ENCODE assay signal across 1 cellular context in the genomic region with DNA sequence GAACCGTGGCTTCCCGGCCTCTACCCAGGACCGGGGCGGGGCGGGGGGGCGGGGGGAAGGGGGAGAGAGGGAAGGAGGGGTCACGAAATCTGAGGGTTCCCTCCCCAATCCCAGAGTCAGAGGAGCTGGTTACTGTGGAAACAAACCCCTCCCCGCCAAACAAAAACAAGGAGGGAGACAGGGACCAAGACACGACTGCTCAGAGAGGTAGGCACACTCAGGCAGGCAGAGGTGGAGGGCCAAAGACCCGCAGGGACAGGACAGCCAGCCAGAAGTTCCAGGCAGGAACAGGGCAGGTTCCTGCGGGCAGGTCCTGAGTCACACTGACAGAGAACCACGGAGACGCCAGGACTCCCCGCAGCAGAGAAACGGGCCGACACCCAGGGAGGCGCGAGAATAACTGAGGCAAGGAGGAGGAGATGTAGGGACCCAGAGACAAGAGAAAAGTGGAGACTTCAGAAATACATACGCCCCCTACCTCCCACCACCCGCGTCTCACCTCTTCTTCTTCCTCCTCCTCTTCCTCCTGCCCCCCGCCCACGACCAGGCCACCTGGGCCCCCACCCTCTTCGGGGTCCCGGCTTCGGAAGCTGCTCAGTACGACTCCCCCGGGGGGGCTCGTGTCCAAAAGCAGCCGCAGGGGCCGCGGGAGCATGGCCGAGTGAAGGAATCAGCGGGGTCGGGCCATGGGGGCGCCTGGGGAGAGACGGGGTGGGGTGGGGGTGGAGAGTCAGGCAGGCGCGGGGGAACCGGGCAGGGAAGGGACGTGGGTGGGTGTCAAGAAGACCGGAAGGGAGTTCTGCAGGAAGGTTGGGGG.
TF ChIP-seq lines count a peak whose summit lies in the region.

No MANE protein-coding gene starts in this region.

TF ChIP-seq in HepG2, 621 proteins besides CTCF, POLR2A, EP300 and RAD21 (continued from another document and continues in another):
- TF ChIP-seq ZNF609 (CRISPR knock-in tag; IDR thresholded peaks at IDR 0.05; ENCODE audit: borderline replicate concordance), result no peak
- 0 out of 2 replicates have a peak, but pooled peaks have one; percentile 46 for TF ChIP-seq ZNF788 (CRISPR knock-in tag; IDR thresholded peaks at IDR 0.05; ENCODE audit: borderline replicate concordance)
- no peak for TF ChIP-seq ZNF678 (CRISPR knock-in tag; IDR thresholded peaks at IDR 0.05)
- TF ChIP-seq ZNF687 (CRISPR knock-in tag; IDR thresholded peaks at IDR 0.05), result no peak
- peak; percentile 8 for TF ChIP-seq SRSF1 (optimal IDR thresholded peaks at IDR 0.05; ENCODE audit: low read depth, low read length)
- TF ChIP-seq ZSCAN30 (CRISPR knock-in tag; IDR thresholded peaks at IDR 0.05), result no peak
- TF ChIP-seq SP4 (CRISPR knock-in tag; IDR thresholded peaks at IDR 0.05), result no peak
- TF ChIP-seq, protein P1, sequence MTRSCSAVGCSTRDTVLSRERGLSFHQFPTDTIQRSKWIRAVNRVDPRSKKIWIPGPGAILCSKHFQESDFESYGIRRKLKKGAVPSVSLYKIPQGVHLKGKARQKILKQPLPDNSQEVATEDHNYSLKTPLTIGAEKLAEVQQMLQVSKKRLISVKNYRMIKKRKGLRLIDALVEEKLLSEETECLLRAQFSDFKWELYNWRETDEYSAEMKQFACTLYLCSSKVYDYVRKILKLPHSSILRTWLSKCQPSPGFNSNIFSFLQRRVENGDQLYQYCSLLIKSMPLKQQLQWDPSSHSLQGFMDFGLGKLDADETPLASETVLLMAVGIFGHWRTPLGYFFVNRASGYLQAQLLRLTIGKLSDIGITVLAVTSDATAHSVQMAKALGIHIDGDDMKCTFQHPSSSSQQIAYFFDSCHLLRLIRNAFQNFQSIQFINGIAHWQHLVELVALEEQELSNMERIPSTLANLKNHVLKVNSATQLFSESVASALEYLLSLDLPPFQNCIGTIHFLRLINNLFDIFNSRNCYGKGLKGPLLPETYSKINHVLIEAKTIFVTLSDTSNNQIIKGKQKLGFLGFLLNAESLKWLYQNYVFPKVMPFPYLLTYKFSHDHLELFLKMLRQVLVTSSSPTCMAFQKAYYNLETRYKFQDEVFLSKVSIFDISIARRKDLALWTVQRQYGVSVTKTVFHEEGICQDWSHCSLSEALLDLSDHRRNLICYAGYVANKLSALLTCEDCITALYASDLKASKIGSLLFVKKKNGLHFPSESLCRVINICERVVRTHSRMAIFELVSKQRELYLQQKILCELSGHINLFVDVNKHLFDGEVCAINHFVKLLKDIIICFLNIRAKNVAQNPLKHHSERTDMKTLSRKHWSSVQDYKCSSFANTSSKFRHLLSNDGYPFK (CRISPR knock-in tag; IDR thresholded peaks at IDR 0.05; ENCODE audit: borderline replicate concordance), result no peak
- no peak for TF ChIP-seq ZSCAN25 (CRISPR knock-in tag; IDR thresholded peaks at IDR 0.05)
- TF ChIP-seq, protein P2, sequence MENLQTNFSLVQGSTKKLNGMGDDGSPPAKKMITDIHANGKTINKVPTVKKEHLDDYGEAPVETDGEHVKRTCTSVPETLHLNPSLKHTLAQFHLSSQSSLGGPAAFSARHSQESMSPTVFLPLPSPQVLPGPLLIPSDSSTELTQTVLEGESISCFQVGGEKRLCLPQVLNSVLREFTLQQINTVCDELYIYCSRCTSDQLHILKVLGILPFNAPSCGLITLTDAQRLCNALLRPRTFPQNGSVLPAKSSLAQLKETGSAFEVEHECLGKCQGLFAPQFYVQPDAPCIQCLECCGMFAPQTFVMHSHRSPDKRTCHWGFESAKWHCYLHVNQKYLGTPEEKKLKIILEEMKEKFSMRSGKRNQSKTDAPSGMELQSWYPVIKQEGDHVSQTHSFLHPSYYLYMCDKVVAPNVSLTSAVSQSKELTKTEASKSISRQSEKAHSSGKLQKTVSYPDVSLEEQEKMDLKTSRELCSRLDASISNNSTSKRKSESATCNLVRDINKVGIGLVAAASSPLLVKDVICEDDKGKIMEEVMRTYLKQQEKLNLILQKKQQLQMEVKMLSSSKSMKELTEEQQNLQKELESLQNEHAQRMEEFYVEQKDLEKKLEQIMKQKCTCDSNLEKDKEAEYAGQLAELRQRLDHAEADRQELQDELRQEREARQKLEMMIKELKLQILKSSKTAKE (CRISPR knock-in tag; IDR thresholded peaks at IDR 0.05; ENCODE audit: borderline replicate concordance), result no peak
- TF ChIP-seq MXD4 (CRISPR knock-in tag; IDR thresholded peaks at IDR 0.05), result 0 out of 2 replicates have a peak, but pooled peaks have one; percentile 24
- no peak for TF ChIP-seq AGO1 (IDR thresholded peaks at IDR 0.05; ENCODE audit: low read depth, low read length, poor library complexity, severe bottlenecking)
- TF ChIP-seq, protein P3, sequence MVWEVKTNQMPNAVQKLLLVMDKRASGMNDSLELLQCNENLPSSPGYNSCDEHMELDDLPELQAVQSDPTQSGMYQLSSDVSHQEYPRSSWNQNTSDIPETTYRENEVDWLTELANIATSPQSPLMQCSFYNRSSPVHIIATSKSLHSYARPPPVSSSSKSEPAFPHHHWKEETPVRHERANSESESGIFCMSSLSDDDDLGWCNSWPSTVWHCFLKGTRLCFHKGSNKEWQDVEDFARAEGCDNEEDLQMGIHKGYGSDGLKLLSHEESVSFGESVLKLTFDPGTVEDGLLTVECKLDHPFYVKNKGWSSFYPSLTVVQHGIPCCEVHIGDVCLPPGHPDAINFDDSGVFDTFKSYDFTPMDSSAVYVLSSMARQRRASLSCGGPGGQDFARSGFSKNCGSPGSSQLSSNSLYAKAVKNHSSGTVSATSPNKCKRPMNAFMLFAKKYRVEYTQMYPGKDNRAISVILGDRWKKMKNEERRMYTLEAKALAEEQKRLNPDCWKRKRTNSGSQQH (CRISPR knock-in tag; IDR thresholded peaks at IDR 0.05; ENCODE audit: low read depth), result 0 out of 2 replicates have a peak, but pooled peaks have one; percentile 14
- TF ChIP-seq SCMH1 (CRISPR knock-in tag; IDR thresholded peaks at IDR 0.05; ENCODE audit: borderline replicate concordance), result no peak
- TF ChIP-seq, protein P4, sequence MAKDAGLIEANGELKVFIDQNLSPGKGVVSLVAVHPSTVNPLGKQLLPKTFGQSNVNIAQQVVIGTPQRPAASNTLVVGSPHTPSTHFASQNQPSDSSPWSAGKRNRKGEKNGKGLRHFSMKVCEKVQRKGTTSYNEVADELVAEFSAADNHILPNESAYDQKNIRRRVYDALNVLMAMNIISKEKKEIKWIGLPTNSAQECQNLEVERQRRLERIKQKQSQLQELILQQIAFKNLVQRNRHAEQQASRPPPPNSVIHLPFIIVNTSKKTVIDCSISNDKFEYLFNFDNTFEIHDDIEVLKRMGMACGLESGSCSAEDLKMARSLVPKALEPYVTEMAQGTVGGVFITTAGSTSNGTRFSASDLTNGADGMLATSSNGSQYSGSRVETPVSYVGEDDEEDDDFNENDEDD (CRISPR knock-in tag; IDR thresholded peaks at IDR 0.05; ENCODE audit: borderline replicate concordance), result no peak
- no peak for TF ChIP-seq ZBTB42 (CRISPR knock-in tag; IDR thresholded peaks at IDR 0.05)
- no peak for TF ChIP-seq ZNF335 (CRISPR knock-in tag; IDR thresholded peaks at IDR 0.05)
- TF ChIP-seq MED13 (CRISPR knock-in tag; IDR thresholded peaks at IDR 0.05), result no peak
- no peak for TF ChIP-seq HOXA7 (CRISPR knock-in tag; IDR thresholded peaks at IDR 0.05)
- no peak for TF ChIP-seq ZNF777 (CRISPR knock-in tag; IDR thresholded peaks at IDR 0.05)
- TF ChIP-seq ZNF572 (CRISPR knock-in tag; IDR thresholded peaks at IDR 0.05), result 0 out of 2 replicates have a peak, but pooled peaks have one; percentile 43
- peak; percentile 46 for TF ChIP-seq ZNF781 (CRISPR knock-in tag; IDR thresholded peaks at IDR 0.05; ENCODE audit: borderline replicate concordance, not compliant biosample characterization)
- TF ChIP-seq NFIC (IDR thresholded peaks at IDR 0.05; ENCODE audit: low read length), result no peak
- TF ChIP-seq IKZF4 (CRISPR knock-in tag; IDR thresholded peaks at IDR 0.05; ENCODE audit: borderline replicate concordance, low read depth, not compliant biosample characterization), result no peak
- TF ChIP-seq KAT7 (CRISPR knock-in tag; IDR thresholded peaks at IDR 0.05; ENCODE audit: borderline replicate concordance), result no peak
- TF ChIP-seq NFAT5 (CRISPR knock-in tag; IDR thresholded peaks at IDR 0.05), result no peak
- TF ChIP-seq ZNF768 (CRISPR knock-in tag; IDR thresholded peaks at IDR 0.05), result peak; percentile 69; the same call in 1 of the 2 replicates
- no peak for TF ChIP-seq ZNF839 (CRISPR knock-in tag; IDR thresholded peaks at IDR 0.05; ENCODE audit: borderline replicate concordance)
- no peak for TF ChIP-seq EZH2 (conservative IDR thresholded peaks at IDR 0.05; ENCODE audit: low read depth, low read length)
- TF ChIP-seq ZFY (CRISPR knock-in tag; IDR thresholded peaks at IDR 0.05), result peak; percentile 8; the same call in 1 of the 2 replicates
- no peak for TF ChIP-seq ZNF20 (CRISPR knock-in tag; IDR thresholded peaks at IDR 0.05)
